1 cellular context compared by ENCODE assay signal in genomic region chr11:1759151-1759850, GRCh38.
TF ChIP-seq lines count a peak whose summit lies in the region.

No MANE protein-coding gene starts in this region.

TF ChIP-seq in GM12878, 131 proteins besides CTCF, POLR2A, EP300 and RAD21:
- TF ChIP-seq BCL3 (IDR thresholded peaks at IDR 0.05; ENCODE audit: borderline replicate concordance, insufficient read depth, low read depth, low read length, poor library complexity, severe bottlenecking) (peak; percentile 66), MTA2 (IDR thresholded peaks at IDR 0.05; ENCODE audit: low read depth) (no peak)
